Comparison of ENCODE assay signal across 16 cellular contexts in the genomic region with DNA sequence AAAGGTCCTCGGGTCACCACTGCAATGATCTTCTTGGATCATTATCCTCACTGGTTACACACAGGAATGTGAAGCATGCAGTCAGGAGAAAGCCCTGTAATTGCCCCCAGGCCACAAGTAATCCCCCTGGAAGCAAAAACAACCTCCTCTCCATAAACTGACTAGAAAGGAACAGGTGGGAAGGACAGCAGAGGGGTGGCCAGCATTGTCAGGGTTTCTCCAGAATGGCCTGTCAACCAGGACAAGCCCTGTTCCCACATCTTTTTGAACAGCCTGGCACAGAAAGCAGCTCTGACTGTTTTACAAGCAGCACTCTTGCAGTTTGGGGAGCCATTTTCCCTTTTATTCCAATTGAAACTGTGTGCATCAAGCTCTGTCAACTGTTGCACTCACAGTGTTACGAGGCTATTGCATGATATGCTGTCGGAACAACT. TPM values are rescaled to one million over a fixed set of nuclear protein-coding genes. Genes with fewer than 3 reads are reported as not detected.
DNase-seq lines count a peak whose midpoint lies in the region; ATAC-seq and TF ChIP-seq lines count a peak whose summit lies in the region.
"Had no signal": no experiment of that assay in that cellular context is flagged by ENCODE, and none has a peak within 500 bp of the region (broad histone marks: within the 10 kb centered on the region; RNA-seq: fewer than 3 reads in every experiment).

No MANE protein-coding gene starts in this region.

- H3K4me3 Mint-ChIP-seq in MCF 10A (ENCODE audit: unreplicated experiment) (no peak overlapping the region), neural crest cell (peak overlapping the region; percentile 3)
- H3K4me3 Mint-ChIP-seq: activated CD4-positive, alpha-beta T cell treated with anti-CD3 and anti-CD28 coated beads, Interleukin-2, amount 10 ng/mL, durations not matched to agents 7 days and 5 days; naive B cell had no signal

- BruUV-seq in mammary epithelial cell (replicated peaks; lab: Mats Ljungman, UMichigan) (no TSS peak), MCF 10A (replicated peaks; lab: Mats Ljungman, UMichigan) (no TSS peak)

- peak overlapping the region; percentile 93 for H3K9ac ChIP-seq in mammary epithelial cell (ENCODE audit: insufficient read depth, low read length)

- H3K27me3 Mint-ChIP-seq in MCF 10A (ENCODE audit: insufficient read depth, unreplicated experiment) (no peaks in the 10 kb centered on the region), neural crest cell (ENCODE audit: low read depth) (no peaks in the 10 kb centered on the region)
- H3K27me3 Mint-ChIP-seq: naive B cell had no signal

- H4K20me1 ChIP-seq in mammary epithelial cell (ENCODE audit: insufficient read depth, low read length): no peaks in the 10 kb centered on the region

- H3K9me3 ChIP-seq in mammary epithelial cell (replicated peaks; ENCODE audit: insufficient read depth, low read length): no peaks in the 10 kb centered on the region
- H3K9me3 ChIP-seq: colonic mucosa, tibial artery had no signal

- TF ChIP-seq CTCF in mammary epithelial cell (conservative IDR thresholded peaks at IDR 0.05 in 1 of 2, IDR thresholded peaks at IDR 0.05 in 1 of 2; ENCODE audit: extremely low read depth in 1 of 2, insufficient read depth in 1 of 2, low read depth in 1 of 2, low read length in 2 of 2) (no peak), MCF 10A (IDR thresholded peaks at IDR 0.05; ENCODE audit: unreplicated experiment) (no peak), neural crest cell (conservative IDR thresholded peaks at IDR 0.05) (no peak), GM13977 (IDR thresholded peaks at IDR 0.05; ENCODE audit: extremely low read depth, insufficient read depth, missing control alignments) (no peak)

- H3K4me2 ChIP-seq in mammary epithelial cell (ENCODE audit: insufficient read depth, low read depth, low read length): peak overlapping the region; percentile 84

- dilution Hi-C loops in mammary epithelial cell (cut with HindIII; ENCODE audit: low sequenced_read_pairs): no loop called here

- H3K27ac Mint-ChIP-seq in MCF 10A (ENCODE audit: low read depth, unreplicated experiment) (no peak overlapping the region), neural crest cell (ENCODE audit: unreplicated experiment) (peak overlapping the region; percentile 68)
- H3K27ac Mint-ChIP-seq: activated CD4-positive, alpha-beta T cell treated with anti-CD3 and anti-CD28 coated beads, Interleukin-2, amount 10 ng/mL, durations not matched to agents 7 days and 5 days; naive B cell had no signal

- no peak overlapping the region for H3K4me3 ChIP-seq in mammary epithelial cell (replicated peaks in 1 of 3; ENCODE audit: insufficient read depth in 1 of 3, low read depth in 2 of 3, low read length in 3 of 3)
- H3K4me3 ChIP-seq: tibial artery had no signal

- H3K27ac ChIP-seq in mammary epithelial cell (ENCODE audit: insufficient read depth, low read depth, low read length) (peak overlapping the region; percentile 95), epithelial cell of prostate (peak overlapping the region; percentile 98)
- H3K27ac ChIP-seq: tibial artery had no signal

- H3K79me2 ChIP-seq in mammary epithelial cell (ENCODE audit: insufficient read depth, low read length): peaks cover 72% of the 10 kb centered on the region

- H3K9me3 Mint-ChIP-seq in MCF 10A (ENCODE audit: unreplicated experiment): no peaks in the 10 kb centered on the region
- no peaks in the 10 kb centered on the region for H3K9me3 Mint-ChIP-seq in neural crest cell
- H3K9me3 Mint-ChIP-seq: activated CD4-positive, alpha-beta T cell treated with anti-CD3 and anti-CD28 coated beads, Interleukin-2, amount 10 ng/mL, durations not matched to agents 7 days and 5 days had no signal

- H3K27me3 ChIP-seq in mammary epithelial cell (ENCODE audit: insufficient read depth, low read length): no peaks in the 10 kb centered on the region
- H3K27me3 ChIP-seq: colonic mucosa, tibial artery had no signal

- WGBS in mammary epithelial cell (ENCODE audit: low coverage, missing lambda C conversion rate): 96% methylated on average over 3 of the region's 3 CpGs

- DNase-seq in mammary epithelial cell (peak; percentile 60), MCF 10A (ENCODE audit: unreplicated experiment) (no peak), epithelial cell of prostate (ENCODE audit: low read depth, low spot score) (no peak), neural crest cell (ENCODE audit: low read depth, low spot score) (no peak), GM13977 (ENCODE audit: low spot score) (no peak)
- DNase-seq: activated CD4-positive, alpha-beta T cell treated with anti-CD3 and anti-CD28 coated beads, Interleukin-2, amount 10 ng/mL, durations not matched to agents 7 days and 5 days; activated gamma-delta T cell; colonic mucosa; DMS79; KG1; naive B cell; SIG-M5; tibial artery had no signal

- H3K36me3 ChIP-seq in mammary epithelial cell (ENCODE audit: insufficient read depth, low read length): no peaks in the 10 kb centered on the region
- H3K36me3 ChIP-seq: colonic mucosa, tibial artery had no signal

- peaks cover 5% of the 10 kb centered on the region for H3K4me1 Mint-ChIP-seq in MCF 10A (ENCODE audit: insufficient read depth, unreplicated experiment)
- H3K4me1 Mint-ChIP-seq in neural crest cell: peaks cover 3% of the 10 kb centered on the region

- H3K36me3 Mint-ChIP-seq in MCF 10A (ENCODE audit: insufficient read depth, unreplicated experiment) (no peaks in the 10 kb centered on the region), neural crest cell (ENCODE audit: low read depth) (no peaks in the 10 kb centered on the region)

- in situ Hi-C loops in mammary epithelial cell (cut with MboI; ENCODE audit: low sequenced_read_pairs in 2 of 2) (loop anchor here in 1 of 2 donors (10.0 kb wide), 1 partner anchor 140 kb away; no protein-coding TSS in a partner anchor), GM13977 (cut with MboI; ENCODE audit: low pct_unique_long_range_greater_than_20kb, low sequenced_read_pairs, unreplicated experiment) (no loop called here)

- POLR2A ChIA-PET in MCF 10A (lab: Yijun Ruan, JAX): interaction anchor here (1.9 kb wide), 1 partner anchor 53 kb away, joined by 16 read pairs; no protein-coding TSS in a partner anchor

- no peak overlapping the region for H2AFZ ChIP-seq in mammary epithelial cell (ENCODE audit: low read depth, low read length)

- intact Hi-C loops in mammary epithelial cell (cut with micrococcal nuclease): loop anchor here (2.0 kb wide), 1 partner anchor 54 kb away; no protein-coding TSS in a partner anchor
- intact Hi-C loops in MCF 10A (cut with micrococcal nuclease): no loop called here

- H3K4me1 ChIP-seq in mammary epithelial cell (ENCODE audit: insufficient read depth, low read length): peaks cover 51% of the 10 kb centered on the region

- no peak for ATAC-seq in HG02678 (IDR thresholded peaks at IDR 0.05; ENCODE audit: unreplicated experiment)
- no peak for ATAC-seq in HG03280 (IDR thresholded peaks at IDR 0.05; ENCODE audit: unreplicated experiment)
- no peak for ATAC-seq in HG03457 (IDR thresholded peaks at IDR 0.05; ENCODE audit: unreplicated experiment)

- CTCF ChIA-PET in mammary epithelial cell (lab: Charles Lee; ENCODE audit: low non-redundant PET): no interaction called here
- CTCF ChIA-PET in MCF 10A (lab: Yijun Ruan, JAX): interaction anchor here (0.7 to 1.0 kb wide), 3 partner anchors 10 to 1523 kb away, joined by 3 to 4 read pairs (median 3); no protein-coding TSS in a partner anchor

RNA-seq across cellular contexts. Expression of a gene that starts 36.1 kb away (rescaled TPM):
- total RNA-seq in mammary epithelial cell (10 to 100 TPM in 1 of 2 donors, 1 to 10 TPM in 1; 1.3 to 22.7 TPM), MCF 10A (2022) (1.9 and 7.0 TPM in 2 replicates), neural crest cell (3.4 and 3.8 TPM in 2 replicates)
- polyA plus RNA-seq in mammary epithelial cell: 9.3 TPM
- polyA minus RNA-seq in mammary epithelial cell: 10.5 TPM
